8 cellular contexts compared by ENCODE assay signal in genomic region chr6:28988536-28989415, GRCh38. TPM values are rescaled to one million over a fixed set of nuclear protein-coding genes. Genes with fewer than 3 reads are reported as not detected.
DNase-seq lines count a peak whose midpoint lies in the region; ATAC-seq and TF ChIP-seq lines count a peak whose summit lies in the region.

No MANE protein-coding gene starts in this region.

- peaks cover 49% of the 10 kb centered on the region for H3K27me3 Mint-ChIP-seq in CD4-positive, CD25-positive, alpha-beta regulatory T cell
- no peaks in the 10 kb centered on the region for H3K27me3 Mint-ChIP-seq in osteocyte (ENCODE audit: unreplicated experiment)

- H3K4me1 ChIP-seq in CD4-positive, CD25-positive, alpha-beta regulatory T cell (ENCODE audit: control insufficient read depth, insufficient read depth, low read length, poor library complexity, severe bottlenecking) = peaks cover 4% of the 10 kb centered on the region
- H3K4me1 ChIP-seq in upper lobe of right lung = no peaks in the 10 kb centered on the region

- H3K9me3 ChIP-seq in CD4-positive, CD25-positive, alpha-beta regulatory T cell (ENCODE audit: control insufficient read depth in 2 of 2, low read length in 2 of 2) = no peaks in the 10 kb centered on the region
- H3K9me3 ChIP-seq in upper lobe of right lung = no peaks in the 10 kb centered on the region

- H3K4me1 Mint-ChIP-seq in CD4-positive, CD25-positive, alpha-beta regulatory T cell = peaks cover 6 to 30% (median 14%) of the 10 kb centered on the region in 4 donors
- H3K4me1 Mint-ChIP-seq in osteocyte (ENCODE audit: unreplicated experiment) = peaks cover 19% of the 10 kb centered on the region

- no peak overlapping the region for H3K27ac ChIP-seq in CD4-positive, CD25-positive, alpha-beta regulatory T cell (ENCODE audit: insufficient read depth, low read length, poor library complexity, severe bottlenecking)
- no peak overlapping the region for H3K27ac ChIP-seq in upper lobe of right lung

- peak overlapping the region in 1 of 3 donors; percentile 63 for H3K27ac Mint-ChIP-seq in CD4-positive, CD25-positive, alpha-beta regulatory T cell
- no peak overlapping the region for H3K27ac Mint-ChIP-seq in osteocyte (ENCODE audit: unreplicated experiment)

- H3K4me3 ChIP-seq in CD4-positive, CD25-positive, alpha-beta regulatory T cell (ENCODE audit: low read depth, low read length) = peak overlapping the region; percentile 47
- peak overlapping the region; percentile 33 for H3K4me3 ChIP-seq in upper lobe of right lung

- H3K36me3 ChIP-seq in CD4-positive, CD25-positive, alpha-beta regulatory T cell (ENCODE audit: control insufficient read depth, insufficient read depth, low read length) = no peaks in the 10 kb centered on the region
- H3K36me3 ChIP-seq in upper lobe of right lung = no peaks in the 10 kb centered on the region

- intact Hi-C loops in upper lobe of right lung (cut with DNase I) = no loop called here

- peak; percentile 50 to 83 (median 68) for DNase-seq in CD4-positive, CD25-positive, alpha-beta regulatory T cell
- DNase-seq in NCI-H460 (ENCODE audit: extremely low read depth, low read depth) = peak; percentile 79
- DNase-seq in activated T-cell treated with anti-CD3 and anti-CD28 coated beads, Interleukin-2, amount 50 U/mL, for 48 hours = peak; percentile 81 to 85
- peak; percentile 32 for DNase-seq in fibroblast of peridontal ligament (ENCODE audit: extremely low read depth)
- DNase-seq in osteocyte (ENCODE audit: extremely low spot score, unreplicated experiment) = no peak
- peak; percentile 81 for DNase-seq in upper lobe of right lung
- no peak for DNase-seq in DMS53 (lab: John Stamatoyannopoulos, UW)

- peaks cover 12% of the 10 kb centered on the region for H3K27me3 ChIP-seq in CD4-positive, CD25-positive, alpha-beta regulatory T cell (ENCODE audit: control insufficient read depth, insufficient read depth, low read length)
- no peaks in the 10 kb centered on the region for H3K27me3 ChIP-seq in upper lobe of right lung

- ATAC-seq in CD4-positive, CD25-positive, alpha-beta regulatory T cell (ENCODE audit: low read depth in 2 of 2) = peak in 1 of 2 donors; percentile 65
- ATAC-seq in upper lobe of right lung = peak; percentile 67
- no peak for ATAC-seq in GM21737 (IDR thresholded peaks at IDR 0.05; ENCODE audit: unreplicated experiment)

- H3K9me3 Mint-ChIP-seq in CD4-positive, CD25-positive, alpha-beta regulatory T cell = peaks cover 0 to 6% (median 1%) of the 10 kb centered on the region in 7 donors
- H3K9me3 Mint-ChIP-seq in osteocyte (ENCODE audit: unreplicated experiment) = peaks cover 4% of the 10 kb centered on the region

- H3K36me3 Mint-ChIP-seq in CD4-positive, CD25-positive, alpha-beta regulatory T cell = no peaks in the 10 kb centered on the region
- H3K36me3 Mint-ChIP-seq in osteocyte (ENCODE audit: unreplicated experiment) = no peaks in the 10 kb centered on the region

- peak overlapping the region; percentile 27 to 79 (median 66) for H3K4me3 Mint-ChIP-seq in CD4-positive, CD25-positive, alpha-beta regulatory T cell
- peak overlapping the region; percentile 65 for H3K4me3 Mint-ChIP-seq in osteocyte (ENCODE audit: unreplicated experiment)

- TF ChIP-seq CTCF in osteocyte (IDR thresholded peaks at IDR 0.05) (peak; percentile 41), upper lobe of right lung (IDR thresholded peaks at IDR 0.05) (peak; percentile 32)

RNA-seq across cellular contexts. Expression of gene ZNF311, which starts 16.3 kb away (rescaled TPM):
- total RNA-seq in CD4-positive, CD25-positive, alpha-beta regulatory T cell = not detected
- polyA plus RNA-seq in CD4-positive, CD25-positive, alpha-beta regulatory T cell = under 1 TPM in 2 of 4 donors, not detected in 2; 0.13 to 0.54 TPM
- 0.20 and 0.32 TPM in 2 replicates for total RNA-seq in NCI-H460 (2014; rRNA removed; shearing (Covaris generic))
- polyA plus RNA-seq in NCI-H460 (2014; cell fraction: nucleus; rRNA removed) = 0.22 TPM in 1 of 2 replicates, not detected in the other
- total RNA-seq in osteocyte (1.5 and 1.7 TPM in 2 replicates), upper lobe of right lung (1.8 TPM)

RNA-seq across cellular contexts. Expression of gene OR2W1, which starts 56.2 kb away (rescaled TPM):
- not detected for total RNA-seq in CD4-positive, CD25-positive, alpha-beta regulatory T cell
- polyA plus RNA-seq in CD4-positive, CD25-positive, alpha-beta regulatory T cell = not detected
- total RNA-seq in NCI-H460 (2014; rRNA removed; shearing (Covaris generic)) = not detected in 2 replicates
- not detected in 2 replicates for polyA plus RNA-seq in NCI-H460 (2014; cell fraction: nucleus; rRNA removed)
- total RNA-seq in osteocyte (not detected in 2 replicates), upper lobe of right lung (not detected)

Comparison
In these comparisons a context has a peak if more than half of its experiments do, and no peak if none do; other contexts are left out.
1. DNase-seq: peak in CD4-positive, CD25-positive, alpha-beta regulatory T cell (3 of 3), NCI-H460 (single experiment), activated T-cell treated with anti-CD3 and anti-CD28 coated beads, Interleukin-2, amount 50 U/mL, for 48 hours (2 of 2), fibroblast of peridontal ligament (single experiment) and upper lobe of right lung (single experiment); none in osteocyte (single experiment) and DMS53 (single experiment).